ENCODE assay signal across 13 cellular contexts in the genomic region with DNA sequence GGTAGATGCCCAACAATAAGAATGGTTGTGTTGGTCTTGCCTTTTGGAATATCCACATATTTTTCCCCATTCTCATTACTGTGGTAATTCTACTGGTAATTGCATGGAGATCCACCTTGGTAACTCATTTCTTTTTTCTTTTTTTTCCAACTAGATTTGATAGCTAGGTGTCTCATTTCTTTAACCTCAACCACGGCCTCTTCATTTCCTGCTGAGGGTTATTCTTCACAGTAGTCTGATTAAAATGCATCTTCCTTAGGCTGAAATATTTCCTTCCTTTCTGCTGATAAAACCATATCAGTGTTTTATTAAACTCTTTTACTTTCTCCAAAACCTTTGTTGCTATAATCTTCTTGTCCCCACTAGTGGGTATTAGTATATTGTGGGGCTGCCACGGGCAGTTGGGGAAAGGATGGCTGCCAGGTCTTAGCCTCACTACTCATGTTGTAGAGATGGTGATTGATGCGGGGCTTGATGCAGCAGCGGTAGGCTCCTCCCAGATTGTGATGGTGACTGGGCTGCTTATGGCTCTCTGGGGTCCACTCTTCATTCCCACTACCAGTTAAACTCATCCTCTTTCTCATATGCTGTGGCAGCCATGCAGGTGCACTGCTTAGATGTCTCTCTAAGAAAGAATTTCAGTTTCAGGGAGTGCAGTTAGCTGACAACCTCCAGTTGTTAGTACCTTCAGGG. TPM values are rescaled to one million over a fixed set of nuclear protein-coding genes. Genes with fewer than 3 reads are reported as not detected.
DNase-seq lines count a peak whose midpoint lies in the region; ATAC-seq and TF ChIP-seq lines count a peak whose summit lies in the region.
"Had no signal": no experiment of that assay in that cellular context is flagged by ENCODE, and none has a peak within 500 bp of the region (broad histone marks: within the 10 kb centered on the region; RNA-seq: fewer than 3 reads in every experiment).

No MANE protein-coding gene starts in this region.

- H3K27me3 Mint-ChIP-seq in activated naive CD8-positive, alpha-beta T cell treated with anti-CD3 and anti-CD28 coated beads for 36 hours = no peaks in the 10 kb centered on the region
- H3K27me3 Mint-ChIP-seq: stimulated activated memory B cell treated with anti-CD40 and anti-IgM and Interleukin-4, amounts not matched to agents 10 μg/mL and 1 μg/mL and 100 μg/mL, for 72 hours had no signal

- H3K4me1 ChIP-seq in Karpas-422 (ENCODE audit: low read length) (peaks cover 26% of the 10 kb centered on the region), foreskin keratinocyte (peaks cover 4% of the 10 kb centered on the region), GM23248 (ENCODE audit: insufficient read depth) (peaks cover 4% of the 10 kb centered on the region; the same call in 1 of the 2 replicates)

- H4K20me1 ChIP-seq in Karpas-422 (ENCODE audit: insufficient read depth, low read depth, low read length) (peaks cover 42% of the 10 kb centered on the region), GM23248 (ENCODE audit: insufficient read depth) (no peaks in the 10 kb centered on the region)

- H2AFZ ChIP-seq in Karpas-422 (ENCODE audit: low read length) (no peak overlapping the region), GM23248 (no peak overlapping the region)

- H3K9ac ChIP-seq in Karpas-422 (ENCODE audit: low read length) (no peak overlapping the region), GM23248 (no peak overlapping the region)

- peaks cover 52% of the 10 kb centered on the region for H3K4me1 Mint-ChIP-seq in activated naive CD8-positive, alpha-beta T cell treated with anti-CD3 and anti-CD28 coated beads for 36 hours

- H3K27ac ChIP-seq in Karpas-422 (ENCODE audit: low read length) (no peak overlapping the region), foreskin keratinocyte (no peak overlapping the region), GM23248 (no peak overlapping the region)

- peak; percentile 69 for ATAC-seq in HG03135 (IDR thresholded peaks at IDR 0.05; ENCODE audit: unreplicated experiment)
- no peak for ATAC-seq in foreskin keratinocyte
- ATAC-seq: right cardiac atrium; stimulated activated memory B cell treated with anti-CD40 and anti-IgM and Interleukin-4, amounts not matched to agents 10 μg/mL and 1 μg/mL and 100 μg/mL, for 72 hours had no signal

- H3K4me3 ChIP-seq in GM12864 (ENCODE audit: low read depth, low read length) = no peak overlapping the region
- no peak overlapping the region for H3K4me3 ChIP-seq in Karpas-422 (ENCODE audit: low read length)
- no peak overlapping the region for H3K4me3 ChIP-seq in GM23248

- H3K79me2 ChIP-seq in Karpas-422 (ENCODE audit: low read length) (peaks cover 99% of the 10 kb centered on the region), GM23248 (ENCODE audit: insufficient read depth) (peaks cover 99% of the 10 kb centered on the region)

- H3K9me2 ChIP-seq in Karpas-422 (replicated peaks; ENCODE audit: insufficient read depth, low read length) (no peaks in the 10 kb centered on the region), GM23248 (ENCODE audit: insufficient read depth) (no peaks in the 10 kb centered on the region)

- WGBS in GM23248 (ENCODE audit: low coverage in 1 of 2, low lambda C conversion rate in 2 of 2, missing lambda C conversion rate in 2 of 2), 2 experiments = 98 to 99% methylated on average over 4 of the region's 4 CpGs

- H3F3A ChIP-seq in GM23248 (ENCODE audit: insufficient read depth) = peaks cover 9% of the 10 kb centered on the region; the same call in 1 of the 2 replicates

- H3K36me3 ChIP-seq in Karpas-422 (ENCODE audit: insufficient read depth, low read length) (peaks cover under 1% of the 10 kb centered on the region), GM23248 (ENCODE audit: low read depth) (no peaks in the 10 kb centered on the region; the same call in 1 of the 2 replicates)

- H3K27me3 ChIP-seq in Karpas-422 (ENCODE audit: low read length) (no peaks in the 10 kb centered on the region), foreskin keratinocyte (no peaks in the 10 kb centered on the region), GM23248 (replicated peaks; ENCODE audit: insufficient read depth) (no peaks in the 10 kb centered on the region)

- in situ Hi-C loops in GM23248 (cut with MboI) = no loop called here

- TF ChIP-seq CTCF in GM12864 (IDR thresholded peaks at IDR 0.05; ENCODE audit: low read depth, low read length, missing control alignments) (no peak), GM20000 (IDR thresholded peaks at IDR 0.05; ENCODE audit: extremely low read depth, missing control alignments) (no peak), foreskin keratinocyte (conservative IDR thresholded peaks at IDR 0.05) (no peak)

- H3K9me3 Mint-ChIP-seq in activated naive CD8-positive, alpha-beta T cell treated with anti-CD3 and anti-CD28 coated beads for 36 hours = peaks cover 2% of the 10 kb centered on the region
- H3K9me3 Mint-ChIP-seq: stimulated activated memory B cell treated with anti-CD40 and anti-IgM and Interleukin-4, amounts not matched to agents 10 μg/mL and 1 μg/mL and 100 μg/mL, for 72 hours had no signal

- DNase-seq in GM12864 (ENCODE audit: low read depth) = peak; percentile 19
- DNase-seq in GM20000 (ENCODE audit: low spot score) = peak; percentile 14
- DNase-seq in activated naive CD8-positive, alpha-beta T cell treated with anti-CD3 and anti-CD28 coated beads for 36 hours = no peak
- DNase-seq in Karpas-422 = no peak
- DNase-seq in mucosa of gallbladder (ENCODE audit: low spot score) = no peak
- no peak for DNase-seq in foreskin keratinocyte
- DNase-seq in GM23248 = no peak
- DNase-seq: kidney glomerular epithelial cell, NCI-H1105 treated with DMSO at 0.1 percent for 48 hours, right cardiac atrium, RPMI8226 had no signal

- peak overlapping the region; percentile 68 for H3K4me3 Mint-ChIP-seq in activated naive CD8-positive, alpha-beta T cell treated with anti-CD3 and anti-CD28 coated beads for 36 hours
- H3K4me3 Mint-ChIP-seq: stimulated activated memory B cell treated with anti-CD40 and anti-IgM and Interleukin-4, amounts not matched to agents 10 μg/mL and 1 μg/mL and 100 μg/mL, for 72 hours had no signal

- peaks cover 37% of the 10 kb centered on the region for H3K36me3 Mint-ChIP-seq in activated naive CD8-positive, alpha-beta T cell treated with anti-CD3 and anti-CD28 coated beads for 36 hours

- H3K4me2 ChIP-seq in Karpas-422 (ENCODE audit: low read depth, low read length, poor library complexity, severe bottlenecking) = no peak overlapping the region
- no peak overlapping the region for H3K4me2 ChIP-seq in GM23248 (ENCODE audit: unreplicated experiment)

- H3K27ac Mint-ChIP-seq in activated naive CD8-positive, alpha-beta T cell treated with anti-CD3 and anti-CD28 coated beads for 36 hours = peak overlapping the region; percentile 85

- H3K9me3 ChIP-seq in Karpas-422 (ENCODE audit: low read length) = no peaks in the 10 kb centered on the region
- no peaks in the 10 kb centered on the region for H3K9me3 ChIP-seq in GM23248 (ENCODE audit: low read depth)

RNA-seq across cellular contexts. Expression of a gene that starts 35.9 kb away (rescaled TPM):
- 100 to 1,000 TPM; 164 to 175 TPM for total RNA-seq in activated naive CD8-positive, alpha-beta T cell treated with anti-CD3 and anti-CD28 coated beads for 36 hours
- 58.5 and 81.8 TPM in 2 replicates for total RNA-seq in Karpas-422 (2014; rRNA removed; shearing (Covaris generic); ENCODE audit: low replicate concordance)
- total RNA-seq in mucosa of gallbladder (31.1 TPM), foreskin keratinocyte (53.8 and 54.7 TPM in 2 replicates)
- polyA plus RNA-seq in foreskin keratinocyte (8.2 and 10.6 TPM in 2 replicates), GM23248 (2016; fragmentation: Nextera tagmentation; extraction: Ambion mirVana) (37.0 and 38.2 TPM in 2 replicates)
- 34.5 and 40.0 TPM in 2 replicates for total RNA-seq in GM23248 (2014; rRNA removed; shearing (Covaris generic))

Comparison
In these comparisons a context has a peak if more than half of its experiments do, and no peak if none do; other contexts are left out.
1. DNase-seq: peak in GM12864 (single experiment) and GM20000 (single experiment); none in activated naive CD8-positive, alpha-beta T cell treated with anti-CD3 and anti-CD28 coated beads for 36 hours (single experiment), Karpas-422 (single experiment), mucosa of gallbladder (single experiment), foreskin keratinocyte (0 of 2) and GM23248 (single experiment).